Comparison of ENCODE assay signal across 15 cellular contexts in the genomic region with DNA sequence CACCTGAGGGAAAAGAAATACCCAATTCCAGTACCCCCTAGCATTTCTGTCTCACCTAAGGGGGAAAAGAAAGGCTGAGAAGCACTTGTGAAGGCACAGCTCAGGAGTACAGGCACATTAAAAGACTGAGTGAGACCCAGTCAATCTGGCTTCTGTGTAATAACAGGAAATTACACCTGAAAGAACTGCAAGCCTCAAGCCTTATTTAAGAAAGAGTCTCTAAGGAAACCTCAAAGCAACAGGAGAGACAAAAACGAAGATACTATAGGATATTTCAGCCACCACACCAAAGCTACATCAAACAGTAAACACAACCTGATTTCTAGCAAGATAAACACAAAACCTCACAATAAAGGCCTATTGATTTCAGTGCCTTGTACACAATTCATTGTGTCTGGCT.
DNase-seq lines count a peak whose midpoint lies in the region; ATAC-seq lines count a peak whose summit lies in the region.
"Had no signal": no experiment of that assay in that cellular context is flagged by ENCODE, and none has a peak within 500 bp of the region (broad histone marks: within the 10 kb centered on the region; RNA-seq: fewer than 3 reads in every experiment).

No MANE protein-coding gene starts in this region.

- POLR2A ChIA-PET in activated CD8-positive, alpha-beta T cell treated with anti-CD3 and anti-CD28 coated beads, Interleukin-2, amount 10 ng/mL, durations not matched to agents 7 days and 5 days (lab: Charles Lee) = no interaction called here
- POLR2A ChIA-PET in naive thymus-derived CD4-positive, alpha-beta T cell (lab: Charles Lee) = interaction anchor here (1.2 to 1.3 kb wide), 2 partner anchors 18 to 20 kb away, joined by 4 read pairs; no protein-coding TSS in a partner anchor

- no peak overlapping the region for H3K27ac Mint-ChIP-seq in activated T-cell treated with anti-CD3 and anti-CD28 coated beads, Interleukin-2, amount 50 U/mL, for 72 hours
- H3K27ac Mint-ChIP-seq in activated CD8-positive, alpha-beta T cell treated with anti-CD3 and anti-CD28 coated beads, Interleukin-2, amount 10 ng/mL, durations not matched to agents 7 days and 5 days = no peak overlapping the region
- peak overlapping the region; percentile 40 to 95 (median 80) for H3K27ac Mint-ChIP-seq in naive thymus-derived CD4-positive, alpha-beta T cell

- H3K4me3 ChIP-seq in HUES64 (ENCODE audit: low read length) = no peak overlapping the region
- H3K4me3 ChIP-seq in naive thymus-derived CD4-positive, alpha-beta T cell (ENCODE audit: low read length) = no peak overlapping the region
- H3K4me3 ChIP-seq: A549 had no signal

- H3K27me3 Mint-ChIP-seq in activated T-cell treated with anti-CD3 and anti-CD28 coated beads, Interleukin-2, amount 50 U/mL, for 72 hours (ENCODE audit: low read depth) = no peaks in the 10 kb centered on the region
- H3K27me3 Mint-ChIP-seq in activated CD8-positive, alpha-beta T cell treated with anti-CD3 and anti-CD28 coated beads, Interleukin-2, amount 10 ng/mL, durations not matched to agents 7 days and 5 days (ENCODE audit: low read depth) = peaks cover 11% of the 10 kb centered on the region
- H3K27me3 Mint-ChIP-seq in naive thymus-derived CD4-positive, alpha-beta T cell = no peaks in the 10 kb centered on the region

- H3K4me3 Mint-ChIP-seq in activated T-cell treated with anti-CD3 and anti-CD28 coated beads, Interleukin-2, amount 50 U/mL, for 72 hours = peak overlapping the region in 1 of 2 donors; percentile 4
- H3K4me3 Mint-ChIP-seq in activated CD8-positive, alpha-beta T cell treated with anti-CD3 and anti-CD28 coated beads, Interleukin-2, amount 10 ng/mL, durations not matched to agents 7 days and 5 days = no peak overlapping the region
- H3K4me3 Mint-ChIP-seq in naive thymus-derived CD4-positive, alpha-beta T cell = peak overlapping the region in 9 of 10 donors; percentile 3 to 82 (median 37)

- H3K4me1 ChIP-seq in HUES64 (ENCODE audit: insufficient read depth, low read length) = peaks cover 16% of the 10 kb centered on the region
- peaks cover 10 to 24% of the 10 kb centered on the region in 2 donors for H3K4me1 ChIP-seq in naive thymus-derived CD4-positive, alpha-beta T cell (ENCODE audit: control insufficient read depth in 2 of 2, insufficient read depth in 2 of 2, low read length in 2 of 2)

- peak; percentile 72 to 78 for ATAC-seq in activated T-cell treated with anti-CD3 and anti-CD28 coated beads, Interleukin-2, amount 50 U/mL, for 72 hours (replicated peaks in 1 of 2)
- ATAC-seq in activated CD8-positive, alpha-beta T cell treated with anti-CD3 and anti-CD28 coated beads, Interleukin-2, amount 10 ng/mL, durations not matched to agents 7 days and 5 days = peak; percentile 60
- ATAC-seq in naive thymus-derived CD4-positive, alpha-beta T cell = peak; percentile 66
- no peak for ATAC-seq in HG03439 (IDR thresholded peaks at IDR 0.05; ENCODE audit: unreplicated experiment)
- ATAC-seq: A549 had no signal

- H3K27me3 ChIP-seq in HUES64 (ENCODE audit: insufficient read depth, low read length) = no peaks in the 10 kb centered on the region
- H3K27me3 ChIP-seq in naive thymus-derived CD4-positive, alpha-beta T cell (ENCODE audit: control insufficient read depth in 2 of 2, insufficient read depth in 2 of 2, low read length in 2 of 2) = no peaks in the 10 kb centered on the region

- H3K4me1 Mint-ChIP-seq in activated T-cell treated with anti-CD3 and anti-CD28 coated beads, Interleukin-2, amount 50 U/mL, for 72 hours (ENCODE audit: low read depth) = peaks cover 52% of the 10 kb centered on the region
- peaks cover 14% of the 10 kb centered on the region for H3K4me1 Mint-ChIP-seq in activated CD8-positive, alpha-beta T cell treated with anti-CD3 and anti-CD28 coated beads, Interleukin-2, amount 10 ng/mL, durations not matched to agents 7 days and 5 days (ENCODE audit: low read depth)
- peaks cover 33 to 86% (median 59%) of the 10 kb centered on the region in 7 donors for H3K4me1 Mint-ChIP-seq in naive thymus-derived CD4-positive, alpha-beta T cell

- no peak for DNase-seq in activated T-cell treated with anti-CD3 and anti-CD28 coated beads, Interleukin-2, amount 50 U/mL, for 72 hours
- no peak for DNase-seq in activated T-cell treated with anti-CD3 and anti-CD28 coated beads, Interleukin-2, amount 50 U/mL, for 1 hour
- DNase-seq in activated CD8-positive, alpha-beta T cell treated with anti-CD3 and anti-CD28 coated beads, Interleukin-2, amount 10 ng/mL, durations not matched to agents 7 days and 5 days = no peak
- DNase-seq in naive thymus-derived CD4-positive, alpha-beta T cell = peak in 4 of 9 donors; percentile 34 to 54 (median 46)
- DNase-seq in NCI-H2171 treated with DMSO at 0.1 percent for 48 hours (lab: John Stamatoyannopoulos, UW) (no peak), retina (no peak)
- DNase-seq: Calu3, IMR-90, Kasumi-1, NCI-H2029 treated with DMSO at 0.1 percent for 48 hours, NCI-H345 had no signal

- WGBS in HUES64 = 0% methylated on average over 1 of the region's 1 CpG

- no peak overlapping the region for H3K9ac ChIP-seq in HUES64 (ENCODE audit: low read depth, low read length)

- intact Hi-C loops in naive thymus-derived CD4-positive, alpha-beta T cell (cut with micrococcal nuclease) = loop anchor here (1.0 to 2.0 kb wide), 2 partner anchors 23 to 24 kb away; no protein-coding TSS in a partner anchor

- CTCF ChIA-PET in activated CD8-positive, alpha-beta T cell treated with anti-CD3 and anti-CD28 coated beads, Interleukin-2, amount 10 ng/mL, durations not matched to agents 7 days and 5 days (lab: Charles Lee) = interaction anchor here (1.1 kb wide), 1 partner anchor 10 kb away, joined by 4 read pairs; no protein-coding TSS in a partner anchor
- CTCF ChIA-PET in naive thymus-derived CD4-positive, alpha-beta T cell (lab: Charles Lee) = no interaction called here

- peaks cover 0 to 6% of the 10 kb centered on the region in 2 donors for H3K36me3 Mint-ChIP-seq in activated T-cell treated with anti-CD3 and anti-CD28 coated beads, Interleukin-2, amount 50 U/mL, for 72 hours (ENCODE audit: insufficient read depth in 2 of 2)
- H3K36me3 Mint-ChIP-seq in activated CD8-positive, alpha-beta T cell treated with anti-CD3 and anti-CD28 coated beads, Interleukin-2, amount 10 ng/mL, durations not matched to agents 7 days and 5 days (ENCODE audit: low read depth) = peaks cover 2% of the 10 kb centered on the region
- H3K36me3 Mint-ChIP-seq in naive thymus-derived CD4-positive, alpha-beta T cell = peaks cover 3 to 42% (median 21%) of the 10 kb centered on the region in 5 donors

- H3K9me3 ChIP-seq in HUES64 (ENCODE audit: insufficient read depth, low read depth, low read length) = peaks cover 15% of the 10 kb centered on the region; the same call in 1 of the 2 replicates
- no peaks in the 10 kb centered on the region for H3K9me3 ChIP-seq in naive thymus-derived CD4-positive, alpha-beta T cell (ENCODE audit: control insufficient read depth in 2 of 3, low read length in 3 of 3)
- H3K9me3 ChIP-seq: A549 had no signal

- H3K9me3 Mint-ChIP-seq in activated T-cell treated with anti-CD3 and anti-CD28 coated beads, Interleukin-2, amount 50 U/mL, for 72 hours = peaks cover 0 to 3% of the 10 kb centered on the region in 2 donors
- H3K9me3 Mint-ChIP-seq in activated CD8-positive, alpha-beta T cell treated with anti-CD3 and anti-CD28 coated beads, Interleukin-2, amount 10 ng/mL, durations not matched to agents 7 days and 5 days (ENCODE audit: insufficient read depth) = no peaks in the 10 kb centered on the region
- peaks cover 0 to 22% (median 5%) of the 10 kb centered on the region in 11 donors for H3K9me3 Mint-ChIP-seq in naive thymus-derived CD4-positive, alpha-beta T cell

- peak overlapping the region; percentile 8; the same call in 1 of the 2 replicates for H3K27ac ChIP-seq in HUES64 (ENCODE audit: low read depth, low read length)
- H3K27ac ChIP-seq in naive thymus-derived CD4-positive, alpha-beta T cell (ENCODE audit: low read depth, low read length) = no peak overlapping the region
- H3K27ac ChIP-seq: A549, C4-2B had no signal

- H3K36me3 ChIP-seq in HUES64 (ENCODE audit: insufficient read depth, low read length) = no peaks in the 10 kb centered on the region
- no peaks in the 10 kb centered on the region for H3K36me3 ChIP-seq in naive thymus-derived CD4-positive, alpha-beta T cell (ENCODE audit: control insufficient read depth in 2 of 3, insufficient read depth in 3 of 3, low read length in 3 of 3)

Comparison
In these comparisons a context has a peak if more than half of its experiments do, and no peak if none do; other contexts are left out.
1. H3K27ac Mint-ChIP-seq: peak in naive thymus-derived CD4-positive, alpha-beta T cell (9 of 9); none in activated T-cell treated with anti-CD3 and anti-CD28 coated beads, Interleukin-2, amount 50 U/mL, for 72 hours (single experiment) and activated CD8-positive, alpha-beta T cell treated with anti-CD3 and anti-CD28 coated beads, Interleukin-2, amount 10 ng/mL, durations not matched to agents 7 days and 5 days (single experiment).